ENCODE assay signal across 31 cellular contexts in genomic region chr4:103493450-103494159, GRCh38.
"Had no signal": no experiment of that assay in that cellular context is flagged by ENCODE, and none has a peak within 500 bp of the region (broad histone marks: within the 10 kb centered on the region; RNA-seq: fewer than 3 reads in every experiment).

No MANE protein-coding gene starts in this region.

- H3K27me3 ChIP-seq: body of pancreas, dorsolateral prefrontal cortex, gastrocnemius medialis, left lung, neural progenitor cell, uterus had no signal

- H3K4me1 ChIP-seq: body of pancreas, gastrocnemius medialis, left lung, lower lobe of right lung, neural progenitor cell, uterus had no signal

- H3K27me3 Mint-ChIP-seq: activated CD4-positive, alpha-beta memory T cell treated with anti-CD3 and anti-CD28 coated beads, Interleukin-2, amount 10 ng/mL, durations not matched to agents 7 days and 5 days; activated CD4-positive, alpha-beta T cell treated with anti-CD3 and anti-CD28 coated beads, Interleukin-2, amount 10 ng/mL, durations not matched to agents 7 days and 5 days; activated naive CD4-positive, alpha-beta T cell treated with anti-CD3 and anti-CD28 coated beads, Interleukin-2, amount 50 U/mL, for 24 hours; activated naive CD8-positive, alpha-beta T cell treated with anti-CD3 and anti-CD28 coated beads, Interleukin-2, amount 50 U/mL, for 24 hours; activated T-cell treated with anti-CD3 and anti-CD28 coated beads, Interleukin-2, amount 50 U/mL, for 24 hours; activated T-helper 17 cell treated with anti-CD3 and anti-CD28 coated beads, Interleukin-2, amount 50 U/mL, for 72 hours; stimulated activated naive CD8-positive, alpha-beta T cell treated with anti-CD3 and anti-CD28 coated beads, Interleukin-15, Interleukin-2, amounts not matched to agents 100 ng/mL and 50 ng/mL, for 24 hours; type B pancreatic cell had no signal

- H3K9me3 Mint-ChIP-seq: activated CD4-positive, alpha-beta T cell treated with anti-CD3 and anti-CD28 coated beads, Interleukin-2, amount 10 ng/mL, durations not matched to agents 7 days and 5 days; activated naive CD4-positive, alpha-beta T cell treated with anti-CD3 and anti-CD28 coated beads, Interleukin-2, amount 50 U/mL, for 24 hours; activated naive CD8-positive, alpha-beta T cell treated with anti-CD3 and anti-CD28 coated beads, Interleukin-2, amount 50 U/mL, for 24 hours; activated T-cell treated with anti-CD3 and anti-CD28 coated beads, Interleukin-2, amount 50 U/mL, for 24 hours; activated T-helper 17 cell treated with anti-CD3 and anti-CD28 coated beads, Interleukin-2, amount 50 U/mL, for 72 hours; stimulated activated naive CD8-positive, alpha-beta T cell treated with anti-CD3 and anti-CD28 coated beads, Interleukin-15, Interleukin-2, amounts not matched to agents 100 ng/mL and 50 ng/mL, for 24 hours; type B pancreatic cell had no signal

- H3K4me2 ChIP-seq: neural progenitor cell had no signal

- H3K27ac ChIP-seq: body of pancreas, coronary artery, dorsolateral prefrontal cortex, gastrocnemius medialis, left lung, lower lobe of right lung, neural progenitor cell, thoracic aorta, uterus, WERI-Rb-1 had no signal

- H2AFZ ChIP-seq: neural progenitor cell had no signal

- H3K4me3 ChIP-seq: body of pancreas, coronary artery, dorsolateral prefrontal cortex, gastrocnemius medialis, left lung, lower lobe of right lung, neural progenitor cell, thoracic aorta, uterus had no signal

- H3K27ac Mint-ChIP-seq: activated CD4-positive, alpha-beta memory T cell treated with anti-CD3 and anti-CD28 coated beads, Interleukin-2, amount 10 ng/mL, durations not matched to agents 7 days and 5 days; activated CD4-positive, alpha-beta T cell treated with anti-CD3 and anti-CD28 coated beads, Interleukin-2, amount 10 ng/mL, durations not matched to agents 7 days and 5 days; activated naive CD4-positive, alpha-beta T cell treated with anti-CD3 and anti-CD28 coated beads, Interleukin-2, amount 50 U/mL, for 24 hours; activated naive CD8-positive, alpha-beta T cell treated with anti-CD3 and anti-CD28 coated beads, Interleukin-2, amount 50 U/mL, for 24 hours; activated T-cell treated with anti-CD3 and anti-CD28 coated beads, Interleukin-2, amount 50 U/mL, for 24 hours; activated T-helper 17 cell treated with anti-CD3 and anti-CD28 coated beads, Interleukin-2, amount 50 U/mL, for 72 hours; natural killer cell; neural progenitor cell; stimulated activated effector memory CD8-positive, alpha-beta T cell treated with anti-CD3 and anti-CD28 coated beads, Interleukin-12 subunit alpha, Interleukin-12 subunit beta, amount 100 ng/mL, for 72 hours; stimulated activated naive CD8-positive, alpha-beta T cell treated with anti-CD3 and anti-CD28 coated beads, Interleukin-15, Interleukin-2, amounts not matched to agents 100 ng/mL and 50 ng/mL, for 24 hours; type B pancreatic cell had no signal

- H3K4me1 Mint-ChIP-seq: activated CD4-positive, alpha-beta T cell treated with anti-CD3 and anti-CD28 coated beads, Interleukin-2, amount 10 ng/mL, durations not matched to agents 7 days and 5 days; activated naive CD4-positive, alpha-beta T cell treated with anti-CD3 and anti-CD28 coated beads, Interleukin-2, amount 50 U/mL, for 24 hours; activated T-helper 17 cell treated with anti-CD3 and anti-CD28 coated beads, Interleukin-2, amount 50 U/mL, for 72 hours; natural killer cell; neural progenitor cell had no signal

- H3K36me3 ChIP-seq: gastrocnemius medialis, left lung, lower lobe of right lung, neural progenitor cell, thoracic aorta, uterus, WERI-Rb-1 had no signal

- DNase-seq: activated CD4-positive, alpha-beta memory T cell treated with anti-CD3 and anti-CD28 coated beads, Interleukin-2, amount 10 ng/mL, durations not matched to agents 7 days and 5 days; activated CD4-positive, alpha-beta T cell treated with anti-CD3 and anti-CD28 coated beads, Interleukin-2, amount 10 ng/mL, durations not matched to agents 7 days and 5 days; activated CD8-positive, alpha-beta memory T cell treated with anti-CD3 and anti-CD28 coated beads, Interleukin-2, amount 50 U/mL, for 48 hours; activated gamma-delta T cell treated with Interleukin-2 at 50 U/mL for 16 hours; activated naive CD8-positive, alpha-beta T cell treated with anti-CD3 and anti-CD28 coated beads, Interleukin-2, amount 50 U/mL, for 24 hours; activated T-cell treated with anti-CD3 and anti-CD28 coated beads, Interleukin-2, amount 50 U/mL, for 24 hours; anterior cingulate cortex; body of pancreas; dorsolateral prefrontal cortex; effector memory CD4-positive, alpha-beta T cell; erythroblast; gastrocnemius medialis; glutamatergic neuron; left lung; lower lobe of right lung; mesendoderm; natural killer cell; small intestine; stimulated activated CD4-positive, alpha-beta T cell treated with anti-CD3 and anti-CD28 coated beads, Interleukin-4, amount 100 ng/mL, for 24 hours; T1000; uterus; WERI-Rb-1 had no signal

- FAIRE-seq: islet of Langerhans, small intestine had no signal

- H3K4me3 Mint-ChIP-seq: activated CD4-positive, alpha-beta memory T cell treated with anti-CD3 and anti-CD28 coated beads, Interleukin-2, amount 10 ng/mL, durations not matched to agents 7 days and 5 days; activated CD4-positive, alpha-beta T cell treated with anti-CD3 and anti-CD28 coated beads, Interleukin-2, amount 10 ng/mL, durations not matched to agents 7 days and 5 days; activated naive CD4-positive, alpha-beta T cell treated with anti-CD3 and anti-CD28 coated beads, Interleukin-2, amount 50 U/mL, for 24 hours; activated naive CD8-positive, alpha-beta T cell treated with anti-CD3 and anti-CD28 coated beads, Interleukin-2, amount 50 U/mL, for 24 hours; activated T-cell treated with anti-CD3 and anti-CD28 coated beads, Interleukin-2, amount 50 U/mL, for 24 hours; activated T-helper 17 cell treated with anti-CD3 and anti-CD28 coated beads, Interleukin-2, amount 50 U/mL, for 72 hours; natural killer cell; neural progenitor cell; stimulated activated effector memory CD8-positive, alpha-beta T cell treated with anti-CD3 and anti-CD28 coated beads, Interleukin-12 subunit alpha, Interleukin-12 subunit beta, amount 100 ng/mL, for 72 hours; stimulated activated naive CD8-positive, alpha-beta T cell treated with anti-CD3 and anti-CD28 coated beads, Interleukin-15, Interleukin-2, amounts not matched to agents 100 ng/mL and 50 ng/mL, for 24 hours; type B pancreatic cell had no signal

- H3K9ac ChIP-seq: neural progenitor cell had no signal

- H3K36me3 Mint-ChIP-seq: activated naive CD4-positive, alpha-beta T cell treated with anti-CD3 and anti-CD28 coated beads, Interleukin-2, amount 50 U/mL, for 24 hours; natural killer cell; neural progenitor cell; stimulated activated effector memory CD8-positive, alpha-beta T cell treated with anti-CD3 and anti-CD28 coated beads, Interleukin-12 subunit alpha, Interleukin-12 subunit beta, amount 100 ng/mL, for 72 hours; type B pancreatic cell had no signal

- H3K9me3 ChIP-seq: body of pancreas, gastrocnemius medialis, lower lobe of right lung, thoracic aorta, uterus had no signal
